In the genomic region with DNA sequence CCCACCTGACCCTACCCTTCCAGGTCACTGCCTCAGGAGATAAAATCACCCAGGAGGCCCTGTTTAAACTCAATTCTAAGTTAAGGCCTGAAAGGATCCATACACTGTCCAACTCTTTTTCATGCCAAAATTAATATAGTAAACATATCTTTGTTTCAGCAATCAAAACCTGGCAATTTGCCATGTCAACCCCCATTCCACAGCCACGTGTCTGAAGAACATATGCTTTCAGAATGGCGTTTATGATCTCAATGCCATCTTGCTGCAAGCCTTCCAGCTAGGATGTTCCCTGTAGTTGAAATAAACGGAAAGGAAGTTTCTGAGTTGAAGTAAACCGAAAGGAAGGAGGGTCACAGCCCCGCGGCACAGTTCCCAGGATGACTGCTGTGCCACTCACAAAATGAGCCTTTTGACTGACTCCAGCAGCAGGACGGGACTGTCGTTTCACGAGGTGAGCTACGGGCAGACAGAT, we compare ENCODE assay signal across 17 cellular contexts.
A peak's percentile ranks its signal among the peaks of the same experiment; 100 is the strongest.
DNase-seq lines count a peak whose midpoint lies in the region; ATAC-seq, FAIRE-seq and TF ChIP-seq lines count a peak whose summit lies in the region.
"Had no signal": no experiment of that assay in that cellular context is flagged by ENCODE, and none has a peak within 500 bp of the region (broad histone marks: within the 10 kb centered on the region; RNA-seq: fewer than 3 reads in every experiment).

No MANE protein-coding gene starts in this region.

- H3K27me3 Mint-ChIP-seq in nephron progenitor cell (ENCODE audit: low read depth, poor library complexity), result no peaks in the 10 kb centered on the region
- H3K27me3 Mint-ChIP-seq: activated CD4-positive, alpha-beta memory T cell treated with anti-CD3 and anti-CD28 coated beads, Interleukin-2, amount 10 ng/mL, durations not matched to agents 7 days and 5 days; central memory CD8-positive, alpha-beta T cell; stimulated activated naive B cell treated with anti-CD40 and anti-IgM and Interleukin-4, amounts not matched to agents 10 μg/mL and 1 μg/mL and 100 μg/mL, for 72 hours had no signal

- H3K27ac ChIP-seq in H1 (ENCODE audit: low read depth, low read length), result no peak overlapping the region
- no peak overlapping the region for H3K27ac ChIP-seq in right atrium auricular region
- no peak overlapping the region for H3K27ac ChIP-seq in body of pancreas
- H3K27ac ChIP-seq: WERI-Rb-1 had no signal

- peak; percentile 31 for DNase-seq in AG20443 (ENCODE audit: low spot score)
- peak; percentile 65 for DNase-seq in NCI-H2171 treated with DMSO at 0.1 percent for 48 hours (lab: John Stamatoyannopoulos, UW)
- no peak for DNase-seq in H1 (ENCODE audit: low read depth in 1 of 2, low spot score in 2 of 2)
- no peak for DNase-seq in nephron progenitor cell
- no peak for DNase-seq in A172 (ENCODE audit: low spot score)
- DNase-seq in right atrium auricular region (ENCODE audit: low spot score), result no peak
- no peak for DNase-seq in NCI-H1092 treated with DMSO at 0.1 percent for 48 hours (lab: John Stamatoyannopoulos, UW)
- DNase-seq in body of pancreas, result no peak
- DNase-seq: activated CD4-positive, alpha-beta memory T cell treated with anti-CD3 and anti-CD28 coated beads, Interleukin-2, amount 10 ng/mL, durations not matched to agents 7 days and 5 days; head of caudate nucleus; NCI-H446 treated with DMSO at 0.1 percent for 48 hours; stimulated activated naive B cell treated with anti-CD40 and anti-IgM and Interleukin-4, amounts not matched to agents 10 μg/mL and 1 μg/mL and 100 μg/mL, for 72 hours; WERI-Rb-1 had no signal

- no peak overlapping the region for H3K4me3 ChIP-seq in H1 (ENCODE audit: extremely low read depth in 1 of 4, insufficient read depth in 2 of 4, low read depth in 3 of 4, low read length in 4 of 4)
- no peak overlapping the region for H3K4me3 ChIP-seq in right atrium auricular region
- H3K4me3 ChIP-seq in body of pancreas, result no peak overlapping the region

- H3K9me3 ChIP-seq in H1 (ENCODE audit: insufficient read depth in 2 of 2, low read depth in 1 of 2, low read length in 1 of 2) (no peaks in the 10 kb centered on the region), right atrium auricular region (no peaks in the 10 kb centered on the region), body of pancreas (no peaks in the 10 kb centered on the region)

- no peak overlapping the region for H4K8ac ChIP-seq in H1 (ENCODE audit: extremely low read depth, insufficient read depth, low read length)

- intact Hi-C loops in body of pancreas (cut with DNase I), result no loop called here

- no peak overlapping the region for H3K14ac ChIP-seq in H1 (ENCODE audit: insufficient read length)

- H3K9me3 Mint-ChIP-seq in nephron progenitor cell, result peaks cover 8% of the 10 kb centered on the region
- H3K9me3 Mint-ChIP-seq: activated CD4-positive, alpha-beta memory T cell treated with anti-CD3 and anti-CD28 coated beads, Interleukin-2, amount 10 ng/mL, durations not matched to agents 7 days and 5 days; central memory CD8-positive, alpha-beta T cell had no signal

- H3K23me2 ChIP-seq in H1 (ENCODE audit: low read depth, low read length), result no peaks in the 10 kb centered on the region; the same call in 1 of the 2 replicates

- CTCF ChIA-PET in H1 (lab: Charles Lee; ENCODE audit: partially characterized antibody), result interaction anchor here (0.8 to 1.0 kb wide), 2 partner anchors 24 to 25 kb away, joined by 3 read pairs; no protein-coding TSS in a partner anchor

- TF ChIP-seq POLR2A in H1 (IDR thresholded peaks at IDR 0.05; ENCODE audit: control extremely low read depth in 1 of 2, low read depth in 2 of 2, low read length in 2 of 2) (no peak), body of pancreas (IDR thresholded peaks at IDR 0.05) (no peak)

- no peaks in the 10 kb centered on the region for H3K79me1 ChIP-seq in H1 (ENCODE audit: low read depth, low read length)

- no peak overlapping the region for H2AFZ ChIP-seq in H1 (ENCODE audit: low read length)

- TF ChIP-seq CTCF in H1 (IDR thresholded peaks at IDR 0.05; ENCODE audit: control extremely low read depth in 1 of 3, insufficient read depth in 1 of 3, low read depth in 1 of 3, low read length in 3 of 3) (no peak), nephron progenitor cell (IDR thresholded peaks at IDR 0.05) (no peak), right atrium auricular region (IDR thresholded peaks at IDR 0.05) (no peak), body of pancreas (IDR thresholded peaks at IDR 0.05) (no peak)

- H4K91ac ChIP-seq in H1 (replicated peaks; ENCODE audit: insufficient read length, low read length), result no peak overlapping the region

- no peak overlapping the region for H2BK120ac ChIP-seq in H1 (replicated peaks; ENCODE audit: low read depth, low read length)

- no peak overlapping the region for H3K23ac ChIP-seq in H1 (ENCODE audit: insufficient read length)

- ATAC-seq in body of pancreas, result no peak
- ATAC-seq: stimulated activated naive B cell treated with anti-CD40 and anti-IgM and Interleukin-4, amounts not matched to agents 10 μg/mL and 1 μg/mL and 100 μg/mL, for 72 hours had no signal

- no peak for TF ChIP-seq EP300 in H1 (IDR thresholded peaks at IDR 0.05; ENCODE audit: borderline replicate concordance in 1 of 2, low read depth in 2 of 2, low read length in 2 of 2)

- H3K18ac ChIP-seq in H1 (ENCODE audit: extremely low read depth, low read length), result no peak overlapping the region

- TF ChIP-seq RAD21 in H1 (IDR thresholded peaks at IDR 0.05 in 1 of 2, conservative IDR thresholded peaks at IDR 0.05 in 1 of 2; ENCODE audit: low read depth in 2 of 2, low read length in 2 of 2), result no peak

- POLR2A ChIA-PET in H1 (lab: Charles Lee; ENCODE audit: partially characterized antibody), result no interaction called here

- no peak overlapping the region for H2BK12ac ChIP-seq in H1 (ENCODE audit: low read depth, low read length)

- H2AK5ac ChIP-seq in H1 (ENCODE audit: low read depth, low read length), result 0 out of 2 replicates have a peak overlapping the region, but pooled peaks have one; percentile 10

- H2BK5ac ChIP-seq in H1 (ENCODE audit: low read depth, low read length), result no peak overlapping the region

- no peaks in the 10 kb centered on the region for H3K36me3 ChIP-seq in H1 (ENCODE audit: control insufficient read depth in 2 of 4, insufficient read depth in 4 of 4, low read length in 3 of 4)
- no peaks in the 10 kb centered on the region for H3K36me3 ChIP-seq in right atrium auricular region
- H3K36me3 ChIP-seq in body of pancreas (replicated peaks in 1 of 2; ENCODE audit: insufficient read depth in 1 of 2, low read depth in 2 of 2), result no peaks in the 10 kb centered on the region
- H3K36me3 ChIP-seq: WERI-Rb-1 had no signal

- 85% methylated on average over 10 of the region's 10 CpGs; no CpG with 5 or more reads in 1 of the 2 experiments for WGBS in H1 (ENCODE audit: extremely low coverage in 1 of 2, insufficient coverage in 1 of 2, insufficient read length in 1 of 2, insufficient replicate concordance in 2 of 2, low coverage in 1 of 2, low lambda C conversion rate in 2 of 2, missing lambda C conversion rate in 1 of 2), 2 experiments
- whole genome bisulfite sequencing in body of pancreas, 2 donors, result 72 to 81% methylated on average over 10 of the region's 10 CpGs

- H3K36me3 Mint-ChIP-seq in nephron progenitor cell (ENCODE audit: low read depth), result peaks cover 8% of the 10 kb centered on the region
- H3K36me3 Mint-ChIP-seq: stimulated activated naive B cell treated with anti-CD40 and anti-IgM and Interleukin-4, amounts not matched to agents 10 μg/mL and 1 μg/mL and 100 μg/mL, for 72 hours had no signal

- H2BK15ac ChIP-seq in H1 (ENCODE audit: low read length), result no peak overlapping the region

- H4K20me1 ChIP-seq in H1 (replicated peaks in 1 of 2; ENCODE audit: control insufficient read depth in 1 of 2, insufficient read depth in 2 of 2, low read length in 2 of 2), result no peaks in the 10 kb centered on the region

- peaks cover 0 to 1% (median 0%) of the 10 kb centered on the region in 4 experiments; a peak in 1 of 7 replicates for H3K27me3 ChIP-seq in H1 (replicated peaks in 1 of 4; ENCODE audit: control insufficient read depth in 3 of 4, extremely low read depth in 1 of 4, insufficient read depth in 3 of 4, low read length in 3 of 4)
- H3K27me3 ChIP-seq in right atrium auricular region, result no peaks in the 10 kb centered on the region
- H3K27me3 ChIP-seq in body of pancreas, result no peaks in the 10 kb centered on the region

- no peak overlapping the region for H3K4me2 ChIP-seq in H1 (ENCODE audit: insufficient read depth in 1 of 2, low read depth in 2 of 2, low read length in 2 of 2)

- no peak overlapping the region for H2BK20ac ChIP-seq in H1 (ENCODE audit: low read length)

- H3K4me1 ChIP-seq in H1 (replicated peaks in 1 of 4; ENCODE audit: control insufficient read depth in 3 of 4, insufficient read depth in 4 of 4, low read length in 3 of 4), result no peaks in the 10 kb centered on the region
- H3K4me1 ChIP-seq in right atrium auricular region, result no peaks in the 10 kb centered on the region
- peaks cover 7% of the 10 kb centered on the region for H3K4me1 ChIP-seq in body of pancreas

- H3K4me3 Mint-ChIP-seq in nephron progenitor cell, result no peak overlapping the region
- H3K4me3 Mint-ChIP-seq: activated CD4-positive, alpha-beta memory T cell treated with anti-CD3 and anti-CD28 coated beads, Interleukin-2, amount 10 ng/mL, durations not matched to agents 7 days and 5 days; central memory CD8-positive, alpha-beta T cell; stimulated activated naive B cell treated with anti-CD40 and anti-IgM and Interleukin-4, amounts not matched to agents 10 μg/mL and 1 μg/mL and 100 μg/mL, for 72 hours had no signal

- H3K4me1 Mint-ChIP-seq in nephron progenitor cell, result peaks cover 50% of the 10 kb centered on the region
- H3K4me1 Mint-ChIP-seq: activated CD4-positive, alpha-beta memory T cell treated with anti-CD3 and anti-CD28 coated beads, Interleukin-2, amount 10 ng/mL, durations not matched to agents 7 days and 5 days; central memory CD8-positive, alpha-beta T cell had no signal

- no peaks in the 10 kb centered on the region for H3K79me2 ChIP-seq in H1 (ENCODE audit: control insufficient read depth in 1 of 2, insufficient read depth in 2 of 2, low read length in 2 of 2)

- FAIRE-seq in H1 (lab: Jason Lieb, UNC), result no peak
- FAIRE-seq: GM19239, keratinocyte, urothelium cell line had no signal

- H3K56ac ChIP-seq in H1 (replicated peaks; ENCODE audit: insufficient read length, low read depth, low read length), result no peak overlapping the region

- H3K9ac ChIP-seq in H1 (replicated peaks in 1 of 4; ENCODE audit: extremely low read depth in 1 of 4, low read depth in 3 of 4, low read length in 3 of 4), result no peak overlapping the region

- H3K4ac ChIP-seq in H1 (replicated peaks; ENCODE audit: insufficient read length, low read depth, low read length), result no peak overlapping the region

- peak overlapping the region; percentile 58 for H3K27ac Mint-ChIP-seq in nephron progenitor cell
- H3K27ac Mint-ChIP-seq: activated CD4-positive, alpha-beta memory T cell treated with anti-CD3 and anti-CD28 coated beads, Interleukin-2, amount 10 ng/mL, durations not matched to agents 7 days and 5 days; stimulated activated naive B cell treated with anti-CD40 and anti-IgM and Interleukin-4, amounts not matched to agents 10 μg/mL and 1 μg/mL and 100 μg/mL, for 72 hours had no signal

- no peak overlapping the region for H4K5ac ChIP-seq in H1 (ENCODE audit: insufficient read length, low read depth, low read length)

TF ChIP-seq in H1, 55 proteins besides CTCF, POLR2A, EP300 and RAD21 (continues in another document):
- no peak for TF ChIP-seq RFX5 (IDR thresholded peaks at IDR 0.05; ENCODE audit: borderline replicate concordance, low read depth, low read length)
- TF ChIP-seq SAP30 (IDR thresholded peaks at IDR 0.05; ENCODE audit: insufficient read depth, insufficient replicate concordance, low read length), result no peak

Comparison
In these comparisons a context has a peak if more than half of its experiments do, and no peak if none do; other contexts are left out.
1. DNase-seq: peak in AG20443 (single experiment) and NCI-H2171 treated with DMSO at 0.1 percent for 48 hours (single experiment); none in H1 (0 of 2), nephron progenitor cell (single experiment), A172 (single experiment), right atrium auricular region (single experiment), NCI-H1092 treated with DMSO at 0.1 percent for 48 hours (single experiment) and body of pancreas (0 of 4).